1 cellular context compared by ENCODE assay signal in the genomic region with DNA sequence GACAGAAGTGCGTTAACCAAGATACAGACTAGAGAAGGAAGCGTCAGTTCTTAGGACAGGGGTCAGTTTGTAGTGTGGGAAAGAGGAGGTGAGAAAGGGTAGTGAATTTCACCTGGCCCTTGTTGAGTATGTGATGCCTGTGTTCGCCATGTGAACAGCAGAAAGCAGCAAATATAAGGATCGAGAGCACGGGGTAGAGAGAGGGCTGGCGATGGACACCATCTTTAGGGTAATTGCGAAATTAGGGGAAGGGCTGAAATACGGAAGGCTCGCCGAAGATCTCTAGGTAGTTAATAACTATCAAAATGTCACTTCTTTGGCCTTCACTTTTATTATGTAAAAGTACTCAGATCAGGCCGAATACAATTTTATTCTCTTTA.
TF ChIP-seq lines count a peak whose summit lies in the region.

No MANE protein-coding gene starts in this region.

TF ChIP-seq in K562, 482 proteins besides CTCF, POLR2A, EP300 and RAD21 (continued from another document):
- peak; percentile 87 for TF ChIP-seq CEBPB (tag; IDR thresholded peaks at IDR 0.05)
- no peak for TF ChIP-seq ILF3 (IDR thresholded peaks at IDR 0.05; ENCODE audit: borderline replicate concordance)
